1 cellular context compared by ENCODE assay signal in the genomic region with DNA sequence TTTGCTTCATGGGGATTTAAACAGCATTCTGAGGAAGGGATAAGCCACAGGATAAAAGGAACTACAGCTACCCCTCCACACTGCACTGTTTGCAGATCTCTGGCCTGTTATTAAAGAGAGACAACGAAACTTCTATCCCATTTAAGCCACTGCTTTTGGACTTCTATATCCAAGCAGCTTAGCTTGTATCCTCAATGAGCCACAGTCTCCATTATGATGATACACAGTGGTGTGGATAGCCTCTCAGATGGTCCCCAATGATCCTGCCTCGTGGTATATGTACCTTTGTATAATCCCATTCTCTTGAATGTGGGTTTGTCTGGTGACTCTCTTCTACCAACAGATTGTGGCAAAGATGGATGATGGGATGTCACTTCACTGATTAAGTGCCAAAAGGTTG.
TF ChIP-seq lines count a peak whose summit lies in the region.

No MANE protein-coding gene starts in this region.

TF ChIP-seq in GM23338, 12 proteins besides CTCF, POLR2A, EP300 and RAD21 (continued from another document):
- TF ChIP-seq REST (IDR thresholded peaks at IDR 0.05; ENCODE audit: unreplicated experiment), result no peak
- no peak for TF ChIP-seq POLR2AphosphoS5 (IDR thresholded peaks at IDR 0.05; ENCODE audit: low read depth)
- no peak for TF ChIP-seq STAT1 (IDR thresholded peaks at IDR 0.05; ENCODE audit: unreplicated experiment)
- no peak for TF ChIP-seq ZNF331 (CRISPR knock-in tag; IDR thresholded peaks at IDR 0.05; ENCODE audit: low read depth)
- TF ChIP-seq EZH2 (IDR thresholded peaks at IDR 0.05; ENCODE audit: low read depth, unreplicated experiment), result no peak
- TF ChIP-seq ETS1 (IDR thresholded peaks at IDR 0.05), result no peak
- TF ChIP-seq ZNF114 (CRISPR knock-in tag; IDR thresholded peaks at IDR 0.05), result no peak
- no peak for TF ChIP-seq CREB1 (CRISPR knock-in tag; IDR thresholded peaks at IDR 0.05; ENCODE audit: low read depth)
